In the genomic region with DNA sequence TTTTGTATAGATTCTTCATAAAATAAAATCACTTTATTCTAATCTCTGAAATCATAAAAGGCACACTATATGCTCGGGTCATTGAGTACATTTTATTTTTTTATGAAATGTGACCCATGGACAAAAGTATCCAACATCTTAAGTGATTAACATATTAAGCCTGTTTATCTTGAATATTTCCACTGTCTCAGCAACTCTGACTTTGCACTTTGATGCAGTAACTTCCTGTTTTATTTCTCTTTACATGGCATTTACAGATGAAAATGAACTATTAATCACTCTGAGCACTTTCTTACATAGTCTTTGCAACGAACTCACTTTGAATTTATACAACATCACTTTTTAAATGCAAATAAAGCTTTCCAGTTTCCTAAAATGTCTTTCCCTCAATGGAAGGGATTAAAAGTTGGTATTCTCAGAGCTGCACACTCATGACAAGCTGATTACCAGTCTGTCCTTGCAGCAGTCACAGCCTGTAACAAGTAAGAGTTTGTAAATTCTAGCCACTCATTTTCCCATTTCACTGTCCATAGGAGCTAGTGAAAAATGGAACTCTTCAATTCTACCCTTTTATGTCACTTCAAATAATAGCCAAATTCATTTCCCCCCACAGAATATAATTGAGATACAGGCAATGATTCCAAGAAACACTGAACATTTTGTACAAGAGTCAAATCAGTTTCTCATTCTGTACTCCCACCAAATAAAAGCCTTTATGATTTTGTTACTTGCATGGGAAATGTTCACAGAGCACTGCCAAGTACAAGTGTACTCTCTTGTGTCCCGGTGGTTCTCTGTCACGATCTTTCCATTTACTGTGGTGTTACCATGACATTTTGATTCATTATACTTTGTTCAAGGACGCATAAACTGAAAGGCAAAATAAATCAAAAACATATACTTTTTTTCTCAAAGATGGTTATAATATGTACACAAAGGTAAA, we compare ENCODE assay signal across 13 cellular contexts.
DNase-seq lines count a peak whose midpoint lies in the region; TF ChIP-seq lines count a peak whose summit lies in the region.
"Had no signal": no experiment of that assay in that cellular context is flagged by ENCODE, and none has a peak within 500 bp of the region (broad histone marks: within the 10 kb centered on the region; RNA-seq: fewer than 3 reads in every experiment).

No MANE protein-coding gene starts in this region.

- H3K27ac Mint-ChIP-seq in brain = peak overlapping the region in 4 of 5 experiments; percentile 5 to 22 (median 16)
- peak overlapping the region; percentile 10 to 48 (median 33) for H3K27ac Mint-ChIP-seq in nephron
- H3K27ac Mint-ChIP-seq in activated naive CD4-positive, alpha-beta T cell treated with anti-CD3 and anti-CD28 coated beads, Interleukin-2, amount 10 ng/mL, durations not matched to agents 7 days and 5 days = no peak overlapping the region
- H3K27ac Mint-ChIP-seq: activated T-helper 1 cell treated with anti-CD3 and anti-CD28 coated beads, Interleukin-12 subunit alpha, Interleukin-12 subunit beta, Interleukin-2, Interleukin-4 antibody, amounts not matched to agents 30 ng/mL and 10 ng/mL and 1 ng/mL, durations not matched to agents 14 hours and 24 hours and 36 hours had no signal

- DNase-seq in EL (peak; percentile 1), NAMALWA (ENCODE audit: low spot score) (peak; percentile 44), NCI-H2196 treated with DMSO at 0.1 percent for 48 hours (lab: John Stamatoyannopoulos, UW; ENCODE audit: unreplicated experiment) (no peak), NCI-H187 treated with DMSO at 0.1 percent for 48 hours (lab: John Stamatoyannopoulos, UW) (no peak), NCI-H526 treated with DMSO at 0.1 percent for 48 hours (lab: John Stamatoyannopoulos, UW) (no peak)
- no peak for DNase-seq in activated naive CD4-positive, alpha-beta T cell treated with anti-CD3 and anti-CD28 coated beads, Interleukin-2, amount 10 ng/mL, durations not matched to agents 7 days and 5 days
- DNase-seq: activated CD4-positive, alpha-beta T cell treated with anti-CD3 and anti-CD28 coated beads for 48 hours; esophagus squamous epithelium; NCI-H1436 treated with DMSO at 0.1 percent for 48 hours; testis had no signal

- peak overlapping the region; percentile 0 to 30 (median 5) for H3K4me3 Mint-ChIP-seq in brain
- H3K4me3 Mint-ChIP-seq in nephron = peak overlapping the region in 2 of 3 experiments; percentile 2
- H3K4me3 Mint-ChIP-seq in activated naive CD4-positive, alpha-beta T cell treated with anti-CD3 and anti-CD28 coated beads, Interleukin-2, amount 10 ng/mL, durations not matched to agents 7 days and 5 days = no peak overlapping the region
- H3K4me3 Mint-ChIP-seq: activated T-helper 1 cell treated with anti-CD3 and anti-CD28 coated beads, Interleukin-12 subunit alpha, Interleukin-12 subunit beta, Interleukin-2, Interleukin-4 antibody, amounts not matched to agents 30 ng/mL and 10 ng/mL and 1 ng/mL, durations not matched to agents 14 hours and 24 hours and 36 hours had no signal

- H3K4me1 Mint-ChIP-seq in brain = peaks cover 17% of the 10 kb centered on the region
- peaks cover 6% of the 10 kb centered on the region for H3K4me1 Mint-ChIP-seq in nephron
- no peaks in the 10 kb centered on the region for H3K4me1 Mint-ChIP-seq in activated naive CD4-positive, alpha-beta T cell treated with anti-CD3 and anti-CD28 coated beads, Interleukin-2, amount 10 ng/mL, durations not matched to agents 7 days and 5 days

- H3K27me3 Mint-ChIP-seq in brain (peaks cover 3% of the 10 kb centered on the region), nephron (ENCODE audit: low read depth) (no peaks in the 10 kb centered on the region)
- no peaks in the 10 kb centered on the region for H3K27me3 Mint-ChIP-seq in activated naive CD4-positive, alpha-beta T cell treated with anti-CD3 and anti-CD28 coated beads, Interleukin-2, amount 10 ng/mL, durations not matched to agents 7 days and 5 days

- H3K36me3 Mint-ChIP-seq in brain (no peaks in the 10 kb centered on the region), nephron (ENCODE audit: low read depth) (no peaks in the 10 kb centered on the region)
- H3K36me3 Mint-ChIP-seq in activated naive CD4-positive, alpha-beta T cell treated with anti-CD3 and anti-CD28 coated beads, Interleukin-2, amount 10 ng/mL, durations not matched to agents 7 days and 5 days = no peaks in the 10 kb centered on the region

- H3K9me3 Mint-ChIP-seq in brain (peaks cover 0 to 6% (median 0%) of the 10 kb centered on the region in 5 experiments), nephron (no peaks in the 10 kb centered on the region)
- H3K9me3 Mint-ChIP-seq in activated naive CD4-positive, alpha-beta T cell treated with anti-CD3 and anti-CD28 coated beads, Interleukin-2, amount 10 ng/mL, durations not matched to agents 7 days and 5 days = peaks cover 4% of the 10 kb centered on the region

- TF ChIP-seq CTCF in brain (conservative IDR thresholded peaks at IDR 0.05) (no peak), nephron (IDR thresholded peaks at IDR 0.05; ENCODE audit: unreplicated experiment in 3 of 3) (no peak)

- CTCF ChIA-PET in activated naive CD4-positive, alpha-beta T cell treated with anti-CD3 and anti-CD28 coated beads, Interleukin-2, amount 10 ng/mL, durations not matched to agents 7 days and 5 days (lab: Charles Lee) = no interaction called here

Comparison
In these comparisons a context has a peak if more than half of its experiments do, and no peak if none do; other contexts are left out.
1. DNase-seq: peak in EL (single experiment) and NAMALWA (single experiment); none in activated naive CD4-positive, alpha-beta T cell treated with anti-CD3 and anti-CD28 coated beads, Interleukin-2, amount 10 ng/mL, durations not matched to agents 7 days and 5 days (single experiment), NCI-H2196 treated with DMSO at 0.1 percent for 48 hours (single experiment), NCI-H187 treated with DMSO at 0.1 percent for 48 hours (single experiment) and NCI-H526 treated with DMSO at 0.1 percent for 48 hours (single experiment).